Comparison of ENCODE assay signal across 11 cellular contexts in the genomic region with DNA sequence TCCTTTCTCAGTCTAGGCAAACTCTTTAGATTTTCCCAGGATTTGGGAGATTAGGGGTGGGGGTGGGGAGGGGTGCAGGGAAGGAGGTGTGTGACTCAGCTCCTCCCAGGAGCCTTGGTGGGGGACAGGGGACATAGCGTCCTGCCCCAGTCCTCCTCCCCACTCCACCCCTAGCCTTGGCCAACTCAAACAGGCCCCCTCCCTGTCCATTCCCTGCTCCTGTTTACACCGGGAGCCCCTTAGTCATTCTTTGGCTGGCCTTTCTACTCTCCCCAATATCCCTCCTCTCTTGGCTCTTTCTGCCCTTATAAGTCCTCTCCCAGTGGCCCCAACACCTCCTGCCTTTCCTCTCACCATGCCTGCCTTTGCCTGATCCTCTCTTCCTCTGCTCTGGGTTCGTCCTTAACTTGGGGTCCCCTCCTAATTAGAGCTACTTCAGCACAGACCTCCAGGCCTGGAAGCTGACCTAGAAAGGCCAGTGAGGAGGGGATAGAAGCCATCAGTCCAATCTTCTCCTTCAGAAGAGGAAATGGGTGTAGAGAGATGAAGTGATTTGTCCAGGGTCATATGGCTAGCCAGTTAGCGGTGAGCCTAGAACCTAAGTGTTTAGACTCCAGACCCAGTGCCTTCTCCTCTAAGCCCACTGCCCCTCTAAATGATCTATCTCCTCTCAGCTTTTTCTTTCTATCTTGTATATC. TPM values are rescaled to one million over a fixed set of nuclear protein-coding genes. Genes with fewer than 3 reads are reported as not detected.
A peak's percentile ranks its signal among the peaks of the same experiment; 100 is the strongest.
DNase-seq lines count a peak whose midpoint lies in the region; ATAC-seq, FAIRE-seq and TF ChIP-seq lines count a peak whose summit lies in the region.
"Had no signal": no experiment of that assay in that cellular context is flagged by ENCODE, and none has a peak within 500 bp of the region (broad histone marks: within the 10 kb centered on the region; RNA-seq: fewer than 3 reads in every experiment).

No MANE protein-coding gene starts in this region.

- H3K9me3 ChIP-seq in BLaER1, result no peaks in the 10 kb centered on the region

- H3K27ac ChIP-seq in BLaER1, result peak overlapping the region; percentile 98

- no peak for FAIRE-seq in GM12892 (lab: Jason Lieb, UNC)

- peak overlapping the region; percentile 93 for H3K4me2 ChIP-seq in BLaER1

- TF ChIP-seq CTCF in fibroblast of mammary gland (conservative IDR thresholded peaks at IDR 0.05; ENCODE audit: control insufficient read depth, insufficient read depth, low read depth, low read length) (no peak), omental fat pad (IDR thresholded peaks at IDR 0.05) (no peak)

- DNase-seq in NCI-H226, result peak; percentile 39
- DNase-seq in fibroblast of mammary gland (ENCODE audit: low read depth), result peak; percentile 93
- DNase-seq in omental fat pad (ENCODE audit: low spot score), result no peak
- DNase-seq in foreskin melanocyte, result no peak
- no peak for DNase-seq in GM12892 (ENCODE audit: insufficient read length)
- DNase-seq: activated CD8-positive, alpha-beta memory T cell treated with anti-CD3 and anti-CD28 coated beads for 24 hours; stimulated activated CD4-positive, alpha-beta T cell treated with anti-CD3 and anti-CD28 coated beads, Interleukin-2, amount 100 ng/mL, for 24 hours had no signal

- H3K4me1 ChIP-seq in BLaER1, result peaks cover 49% of the 10 kb centered on the region

- peak; percentile 32 for ATAC-seq in omental fat pad (ENCODE audit: low FRiP score)
- ATAC-seq in GM21737 (IDR thresholded peaks at IDR 0.05; ENCODE audit: unreplicated experiment), result no peak
- no peak for ATAC-seq in HG03196 (IDR thresholded peaks at IDR 0.05; ENCODE audit: unreplicated experiment)

- no peak for TF ChIP-seq POLR2A in GM12892 (IDR thresholded peaks at IDR 0.05; ENCODE audit: low read depth, low read length)

- H3K36me3 ChIP-seq in BLaER1, result no peaks in the 10 kb centered on the region

- H3K9ac ChIP-seq in BLaER1, result no peak overlapping the region; the same call in 1 of the 2 replicates

- H3K27me3 ChIP-seq in BLaER1, result no peaks in the 10 kb centered on the region

- no peaks in the 10 kb centered on the region for H4K20me1 ChIP-seq in BLaER1

- H3K4me3 ChIP-seq in BLaER1 (no peak overlapping the region), fibroblast of mammary gland (ENCODE audit: control insufficient read depth, low read depth, low read length) (no peak overlapping the region)

RNA-seq across cellular contexts. Expression of a gene that starts 2.3 kb away (rescaled TPM):
- total RNA-seq in omental fat pad, result 100 to 1,000 TPM in 2 of 4 donors, 10 to 100 TPM in 2; 76.9 to 292 (median 118) TPM
- 1.8 TPM for polyA plus RNA-seq in GM12892 (2012; ENCODE audit: missing spikeins)

RNA-seq across cellular contexts. Expression of a gene that starts 36.8 kb away (rescaled TPM):
- 10 to 100 TPM in 3 of 4 donors, 1 to 10 TPM in 1; 9.5 to 36.3 (median 21.8) TPM for total RNA-seq in omental fat pad
- polyA plus RNA-seq in GM12892 (2012; ENCODE audit: missing spikeins), result 1.1 TPM

RNA-seq across cellular contexts. Expression of a gene that starts 52.1 kb away (rescaled TPM):
- total RNA-seq in omental fat pad, result under 1 TPM in 1 of 4 donors, not detected in 3; 0.96 TPM
- 119 TPM for polyA plus RNA-seq in GM12892 (2012; ENCODE audit: missing spikeins)

RNA-seq across cellular contexts. Expression of a gene that starts 57.0 kb away (rescaled TPM):
- 1 to 10 TPM in 3 of 4 donors, not detected in 1; 1.0 to 3.5 (median 2.9) TPM for total RNA-seq in omental fat pad
- polyA plus RNA-seq in GM12892 (2012; ENCODE audit: missing spikeins), result 1.9 TPM
- total RNA-seq: kidney epithelial cell had no signal

Comparison
In these comparisons a context has a peak if more than half of its experiments do, and no peak if none do; other contexts are left out.
1. DNase-seq: peak in NCI-H226 (single experiment) and fibroblast of mammary gland (single experiment); none in omental fat pad (single experiment), foreskin melanocyte (single experiment) and GM12892 (single experiment).